ENCODE assay signal across 12 cellular contexts in the genomic region with DNA sequence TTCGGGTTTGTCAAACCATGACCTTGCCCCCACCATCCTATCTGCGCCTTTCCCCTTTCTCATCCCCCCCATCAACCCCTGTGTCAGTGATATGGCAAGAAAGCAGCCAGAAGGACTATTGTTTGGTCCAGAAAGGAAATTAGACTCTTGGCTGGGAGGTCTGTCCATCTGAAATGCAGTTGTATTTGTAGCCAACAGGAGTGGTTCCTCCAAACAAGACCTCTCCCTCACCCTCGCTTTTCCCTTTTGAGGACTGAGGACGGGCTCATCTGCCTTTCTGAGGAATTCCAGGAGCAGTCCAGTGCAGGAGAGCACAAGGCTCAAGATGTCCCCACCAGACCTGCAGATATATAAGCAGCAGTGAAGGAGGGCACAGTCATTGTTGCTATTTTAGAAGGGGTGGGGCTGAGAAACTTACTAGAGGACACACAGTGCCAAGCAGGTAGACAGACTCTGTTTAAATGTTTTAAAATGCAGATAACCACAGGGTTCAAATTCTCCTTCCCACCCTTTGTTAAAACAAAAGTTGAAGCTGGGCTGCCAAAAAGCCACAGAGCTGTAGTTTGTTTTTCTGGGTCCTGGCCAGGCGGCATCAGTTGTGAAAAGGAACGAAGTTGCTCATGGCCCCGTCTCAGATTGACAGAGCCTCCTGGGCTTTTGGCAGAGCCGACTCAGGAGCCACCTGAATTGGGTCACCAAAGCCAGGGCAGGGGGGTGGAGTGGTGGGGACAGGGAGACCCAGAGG. TPM values are rescaled to one million over a fixed set of nuclear protein-coding genes. Genes with fewer than 3 reads are reported as not detected.
A peak's percentile ranks its signal among the peaks of the same experiment; 100 is the strongest.
DNase-seq lines count a peak whose midpoint lies in the region; ATAC-seq and TF ChIP-seq lines count a peak whose summit lies in the region.
"Had no signal": no experiment of that assay in that cellular context is flagged by ENCODE, and none has a peak within 500 bp of the region (broad histone marks: within the 10 kb centered on the region; RNA-seq: fewer than 3 reads in every experiment).

No MANE protein-coding gene starts in this region.

- intact Hi-C loops in activated B cell treated with CpG ODN at 0.5 μM for 24 hours (cut with micrococcal nuclease) (no loop called here), dorsolateral prefrontal cortex (cut with DNase I) (loop anchor here in 1 of 2 donors (10.0 kb wide), 1 partner anchor 65 kb away; no protein-coding TSS in a partner anchor)

- peak overlapping the region in 51 of 59 donors; percentile 1 to 81 (median 50) for H3K27ac ChIP-seq in dorsolateral prefrontal cortex
- peak overlapping the region; percentile 62 for H3K27ac ChIP-seq in mesodermal cell (ENCODE audit: low read depth, low read length, severe bottlenecking)
- H3K27ac ChIP-seq in subcutaneous abdominal adipose tissue (ENCODE audit: low read depth, low read length): peak overlapping the region; percentile 89

- H3K36me3 ChIP-seq in mesodermal cell (ENCODE audit: control insufficient read depth, insufficient read depth, low read length): peaks cover 35% of the 10 kb centered on the region
- H3K36me3 ChIP-seq in subcutaneous abdominal adipose tissue (ENCODE audit: control insufficient read depth in 5 of 5, insufficient read depth in 5 of 5, low read length in 5 of 5): peaks cover 0 to 29% (median 20%) of the 10 kb centered on the region in 5 donors

- DNase-seq in activated B cell treated with CpG ODN at 0.5 μM for 24 hours (no peak), dorsolateral prefrontal cortex (no peak), Kasumi-1 (lab: John Stamatoyannopoulos, UW) (no peak), HuH-7.5 (ENCODE audit: low spot score) (no peak), SK-N-DZ (ENCODE audit: low spot score) (no peak)
- no peak for DNase-seq in activated CD4-positive, alpha-beta T cell treated with anti-CD3 and anti-CD28 coated beads, Interleukin-2, amount 50 U/mL, for 4 hours
- DNase-seq: mucosa of descending colon, NCI-H146 had no signal

- H3K27me3 ChIP-seq in dorsolateral prefrontal cortex (no peaks in the 10 kb centered on the region), subcutaneous abdominal adipose tissue (ENCODE audit: control insufficient read depth in 5 of 5, insufficient read depth in 4 of 5, low read length in 5 of 5) (no peaks in the 10 kb centered on the region)

- no peak for TF ChIP-seq CTCF in activated B cell treated with CpG ODN at 0.5 μM for 24 hours (IDR thresholded peaks at IDR 0.05)
- TF ChIP-seq CTCF in dorsolateral prefrontal cortex (IDR thresholded peaks at IDR 0.05 in 54 of 56, conservative IDR thresholded peaks at IDR 0.05 in 2 of 56; ENCODE audit: low read depth in 1 of 56, partially characterized antibody in 56 of 56): no peak

- peaks cover 61% of the 10 kb centered on the region for H3K4me1 Mint-ChIP-seq in activated B cell treated with CpG ODN at 0.5 μM for 24 hours

- CTCF ChIA-PET in activated B cell treated with CpG ODN at 0.5 μM for 24 hours (lab: Charles Lee): no interaction called here

- POLR2A ChIA-PET in activated B cell treated with CpG ODN at 0.5 μM for 24 hours (lab: Charles Lee): no interaction called here

- no peaks in the 10 kb centered on the region for H3K9me3 Mint-ChIP-seq in activated B cell treated with CpG ODN at 0.5 μM for 24 hours

- 73 to 90% methylated on average over 5 to 6 of the region's 8 CpGs for WGBS in mesodermal cell (ENCODE audit: insufficient coverage in 2 of 2), 2 experiments

- H3K27ac Mint-ChIP-seq in activated B cell treated with CpG ODN at 0.5 μM for 24 hours: peak overlapping the region; percentile 63
- H3K27ac Mint-ChIP-seq: T-helper 1 cell treated with Interleukin-12 subunit alpha and Interleukin-12 subunit beta and Interleukin-4 antibody, amounts not matched to agents 30 μg/mL and 1 μg/mL, for 36 hours had no signal

- ATAC-seq in activated B cell treated with CpG ODN at 0.5 μM for 24 hours (ENCODE audit: low read depth): no peak
- ATAC-seq: mucosa of descending colon had no signal

- H3K4me3 Mint-ChIP-seq in activated B cell treated with CpG ODN at 0.5 μM for 24 hours: no peak overlapping the region
- H3K4me3 Mint-ChIP-seq: T-helper 1 cell treated with Interleukin-12 subunit alpha and Interleukin-12 subunit beta and Interleukin-4 antibody, amounts not matched to agents 30 μg/mL and 1 μg/mL, for 36 hours had no signal

- no peak overlapping the region for H3K4me3 ChIP-seq in dorsolateral prefrontal cortex
- H3K4me3 ChIP-seq in mesodermal cell (ENCODE audit: extremely low read depth, insufficient read depth, low read length, poor library complexity, severe bottlenecking): no peak overlapping the region
- H3K4me3 ChIP-seq in subcutaneous abdominal adipose tissue (ENCODE audit: low read depth in 1 of 5, low read length in 5 of 5): no peak overlapping the region
- H3K4me3 ChIP-seq: mucosa of descending colon had no signal

- H3K4me1 ChIP-seq in mesodermal cell (ENCODE audit: control insufficient read depth, insufficient read depth, low read length, poor library complexity, severe bottlenecking): peaks cover 56% of the 10 kb centered on the region
- H3K4me1 ChIP-seq in subcutaneous abdominal adipose tissue (ENCODE audit: control insufficient read depth in 5 of 5, insufficient read depth in 5 of 5, low read length in 5 of 5): peaks cover 24 to 82% (median 74%) of the 10 kb centered on the region in 5 donors

- H3K36me3 Mint-ChIP-seq in activated B cell treated with CpG ODN at 0.5 μM for 24 hours (ENCODE audit: low read depth): peaks cover 57% of the 10 kb centered on the region

- H3K9me3 ChIP-seq in mesodermal cell (ENCODE audit: control insufficient read depth, low read length) (peaks cover 3% of the 10 kb centered on the region), subcutaneous abdominal adipose tissue (ENCODE audit: control insufficient read depth in 5 of 5, low read length in 5 of 5) (no peaks in the 10 kb centered on the region)
- H3K9me3 ChIP-seq: mucosa of descending colon had no signal

- peak overlapping the region in 4 of 5 donors; percentile 23 to 60 (median 42) for H3K9ac ChIP-seq in subcutaneous abdominal adipose tissue (ENCODE audit: low read length in 5 of 5)

- H3K27me3 Mint-ChIP-seq in activated B cell treated with CpG ODN at 0.5 μM for 24 hours: no peaks in the 10 kb centered on the region

RNA-seq across cellular contexts. Expression of gene CYP17A1, which starts 37.4 kb away (rescaled TPM):
- total RNA-seq in activated B cell treated with CpG ODN at 0.5 μM for 24 hours (not detected in 2 replicates), dorsolateral prefrontal cortex (1 to 10 TPM in 2 of 120 experiments, not detected in 118; 3.8 to 4.8 TPM)
- polyA plus RNA-seq in mesodermal cell (2013, experiment 1 of 2): not detected
- not detected for polyA plus RNA-seq in mesodermal cell (2013, experiment 2 of 2)
- polyA plus RNA-seq in SK-N-DZ (2014; cell fraction: cytosol; rRNA removed): not detected in 2 replicates
- polyA plus RNA-seq in SK-N-DZ (2014; cell fraction: nucleus; rRNA removed): not detected in 2 replicates
- total RNA-seq: glomerular endothelial cell had no signal

RNA-seq across cellular contexts. Expression of gene BORCS7, which starts 54.2 kb away (rescaled TPM):
- total RNA-seq in activated B cell treated with CpG ODN at 0.5 μM for 24 hours: 12.1 and 17.4 TPM in 2 replicates
- 10 to 100 TPM; 13.2 to 36.5 (median 22.8) TPM for total RNA-seq in dorsolateral prefrontal cortex
- polyA plus RNA-seq in mesodermal cell (2013, experiment 1 of 2): 8.2 TPM
- 8.1 TPM for polyA plus RNA-seq in mesodermal cell (2013, experiment 2 of 2)
- polyA plus RNA-seq in SK-N-DZ (2014; cell fraction: cytosol; rRNA removed): 30.9 and 31.3 TPM in 2 replicates
- polyA plus RNA-seq in SK-N-DZ (2014; cell fraction: nucleus; rRNA removed): 5.5 and 14.6 TPM in 2 replicates

RNA-seq across cellular contexts. Expression of gene WBP1L, which starts 56.1 kb away (rescaled TPM):
- total RNA-seq in activated B cell treated with CpG ODN at 0.5 μM for 24 hours (30.5 and 30.8 TPM in 2 replicates), dorsolateral prefrontal cortex (10 to 100 TPM; 27.9 to 71.0 (median 38.0) TPM)
- 41.2 TPM for polyA plus RNA-seq in mesodermal cell (2013, experiment 1 of 2)
- 35.1 TPM for polyA plus RNA-seq in mesodermal cell (2013, experiment 2 of 2)
- 7.4 and 9.8 TPM in 2 replicates for polyA plus RNA-seq in SK-N-DZ (2014; cell fraction: cytosol; rRNA removed)
- polyA plus RNA-seq in SK-N-DZ (2014; cell fraction: nucleus; rRNA removed): 4.2 and 8.2 TPM in 2 replicates
